8 cellular contexts compared by ENCODE assay signal in the genomic region with DNA sequence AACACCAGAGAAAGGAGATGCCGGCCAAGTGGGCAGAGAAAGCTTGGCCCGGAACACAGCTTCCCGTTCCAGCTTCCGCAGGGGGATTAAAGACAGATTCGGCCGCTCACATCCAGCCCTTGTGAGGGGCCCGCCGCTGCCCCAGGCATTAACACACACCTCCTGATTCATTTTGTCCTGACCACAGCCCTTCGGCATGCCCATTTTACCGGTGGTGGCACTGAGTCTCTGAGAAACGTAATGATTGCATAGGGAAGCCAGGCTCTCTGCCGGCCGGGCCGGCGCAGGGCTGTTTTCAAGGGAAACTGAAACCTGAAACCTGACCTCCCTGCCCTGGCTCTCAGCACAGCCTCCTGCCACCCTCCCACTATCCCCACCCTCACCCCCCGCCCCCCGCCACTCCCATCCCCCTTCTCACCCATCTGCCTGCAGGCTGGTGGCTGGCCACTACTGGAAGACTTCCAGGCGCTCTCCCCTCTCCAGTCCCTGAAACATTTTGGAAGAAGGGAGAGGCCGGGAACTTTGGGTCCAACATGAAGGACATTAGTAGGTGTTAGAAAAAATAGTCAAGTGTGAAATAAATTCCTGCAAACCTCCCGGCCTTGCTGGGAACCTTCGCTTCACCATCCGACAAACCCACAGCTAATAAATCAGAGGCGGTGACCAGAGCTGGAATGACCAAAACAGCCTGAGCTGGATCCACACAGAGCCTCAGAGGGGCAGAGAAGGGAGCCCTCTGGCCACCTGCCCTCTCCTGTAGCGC.
DNase-seq lines count a peak whose midpoint lies in the region; ATAC-seq and TF ChIP-seq lines count a peak whose summit lies in the region.

No MANE protein-coding gene starts in this region.

- H3K27ac ChIP-seq in subcutaneous abdominal adipose tissue (ENCODE audit: low read depth, low read length): peak overlapping the region; percentile 49

- no peaks in the 10 kb centered on the region for H3K36me3 Mint-ChIP-seq in Calu3 (ENCODE audit: insufficient read depth, unreplicated experiment)
- H3K36me3 Mint-ChIP-seq in activated B cell treated with CpG ODN at 0.5 μM for 24 hours (ENCODE audit: low read depth): no peaks in the 10 kb centered on the region
- no peaks in the 10 kb centered on the region for H3K36me3 Mint-ChIP-seq in activated T-cell treated with anti-CD3 and anti-CD28 coated beads, Interleukin-2, amount 50 U/mL, for 24 hours (ENCODE audit: low read depth)

- in situ Hi-C loops in KBM-7 (cut with MboI; ENCODE audit: low pct_unique_long_range_greater_than_20kb, low sequenced_read_pairs): no loop called here

- H3K9ac ChIP-seq in subcutaneous abdominal adipose tissue (ENCODE audit: low read length in 5 of 5): peak overlapping the region; percentile 7 to 74 (median 65)

- H3K4me3 Mint-ChIP-seq in Calu3 (ENCODE audit: low read depth, unreplicated experiment) (no peak overlapping the region), activated B cell treated with CpG ODN at 0.5 μM for 24 hours (peak overlapping the region; percentile 56)
- H3K4me3 Mint-ChIP-seq in activated T-cell treated with anti-CD3 and anti-CD28 coated beads, Interleukin-2, amount 50 U/mL, for 24 hours: no peak overlapping the region

- H3K27ac Mint-ChIP-seq in Calu3 (ENCODE audit: unreplicated experiment) (no peak overlapping the region), activated B cell treated with CpG ODN at 0.5 μM for 24 hours (no peak overlapping the region)
- H3K27ac Mint-ChIP-seq in activated T-cell treated with anti-CD3 and anti-CD28 coated beads, Interleukin-2, amount 50 U/mL, for 24 hours: no peak overlapping the region

- H3K27me3 ChIP-seq in subcutaneous abdominal adipose tissue (ENCODE audit: control insufficient read depth in 5 of 5, insufficient read depth in 4 of 5, low read length in 5 of 5): no peaks in the 10 kb centered on the region

- ATAC-seq in activated B cell treated with CpG ODN at 0.5 μM for 24 hours (ENCODE audit: low read depth) (no peak), GM18870 (IDR thresholded peaks at IDR 0.05; ENCODE audit: unreplicated experiment) (no peak)

- no TSS peak for BruUV-seq in Calu3 (replicated peaks; lab: Mats Ljungman, UMichigan)

- DNase-seq in Calu3 (peak; percentile 20), KBM-7 (peak; percentile 68), activated B cell treated with CpG ODN at 0.5 μM for 24 hours (no peak), islet precursor cell (peak; percentile 93)
- DNase-seq in stimulated activated CD4-positive, alpha-beta T cell treated with anti-CD3 and anti-CD28 coated beads, Interleukin-15, amount 100 ng/mL, for 24 hours: no peak
- no peak for DNase-seq in activated T-cell treated with anti-CD3 and anti-CD28 coated beads, Interleukin-2, amount 50 U/mL, for 24 hours

- H3K9me3 Mint-ChIP-seq in Calu3 (ENCODE audit: low read depth, unreplicated experiment): no peaks in the 10 kb centered on the region
- H3K9me3 Mint-ChIP-seq in activated B cell treated with CpG ODN at 0.5 μM for 24 hours: no peaks in the 10 kb centered on the region
- H3K9me3 Mint-ChIP-seq in activated T-cell treated with anti-CD3 and anti-CD28 coated beads, Interleukin-2, amount 50 U/mL, for 24 hours: no peaks in the 10 kb centered on the region

- H3K4me1 Mint-ChIP-seq in Calu3 (ENCODE audit: low read depth, unreplicated experiment): no peaks in the 10 kb centered on the region
- H3K4me1 Mint-ChIP-seq in activated B cell treated with CpG ODN at 0.5 μM for 24 hours: peaks cover 5% of the 10 kb centered on the region
- no peaks in the 10 kb centered on the region for H3K4me1 Mint-ChIP-seq in activated T-cell treated with anti-CD3 and anti-CD28 coated beads, Interleukin-2, amount 50 U/mL, for 24 hours (ENCODE audit: low read depth)

- peaks cover 0 to 2% (median 0%) of the 10 kb centered on the region in 5 donors for H3K9me3 ChIP-seq in subcutaneous abdominal adipose tissue (ENCODE audit: control insufficient read depth in 5 of 5, low read length in 5 of 5)

- CTCF ChIA-PET in Calu3 (lab: Charles Lee) (no interaction called here), activated B cell treated with CpG ODN at 0.5 μM for 24 hours (lab: Charles Lee) (interaction anchor here (1.4 kb wide), 1 partner anchor 9 kb away, joined by 4 read pairs; no protein-coding TSS in a partner anchor)

- POLR2A ChIA-PET in activated B cell treated with CpG ODN at 0.5 μM for 24 hours (lab: Charles Lee): no interaction called here

- peaks cover 0 to 15% (median 8%) of the 10 kb centered on the region in 5 donors for H3K4me1 ChIP-seq in subcutaneous abdominal adipose tissue (ENCODE audit: control insufficient read depth in 5 of 5, insufficient read depth in 5 of 5, low read length in 5 of 5)

- intact Hi-C loops in Calu3 (cut with micrococcal nuclease; ENCODE audit: unreplicated experiment) (no loop called here), activated B cell treated with CpG ODN at 0.5 μM for 24 hours (cut with micrococcal nuclease) (no loop called here)

- H3K36me3 ChIP-seq in subcutaneous abdominal adipose tissue (ENCODE audit: control insufficient read depth in 5 of 5, insufficient read depth in 5 of 5, low read length in 5 of 5): no peaks in the 10 kb centered on the region

- H3K27me3 Mint-ChIP-seq in Calu3 (ENCODE audit: unreplicated experiment) (no peaks in the 10 kb centered on the region), activated B cell treated with CpG ODN at 0.5 μM for 24 hours (peaks cover 6% of the 10 kb centered on the region)
- no peaks in the 10 kb centered on the region for H3K27me3 Mint-ChIP-seq in activated T-cell treated with anti-CD3 and anti-CD28 coated beads, Interleukin-2, amount 50 U/mL, for 24 hours

- H3K4me3 ChIP-seq in subcutaneous abdominal adipose tissue (ENCODE audit: low read depth in 1 of 5, low read length in 5 of 5): peak overlapping the region; percentile 31 to 61 (median 56)

- TF ChIP-seq CTCF in Calu3 (IDR thresholded peaks at IDR 0.05; ENCODE audit: unreplicated experiment): no peak
- no peak for TF ChIP-seq CTCF in activated B cell treated with CpG ODN at 0.5 μM for 24 hours (IDR thresholded peaks at IDR 0.05)

Comparison
In these comparisons a context has a peak if more than half of its experiments do, and no peak if none do; other contexts are left out.
1. DNase-seq: peak in Calu3 (single experiment), KBM-7 (single experiment) and islet precursor cell (single experiment); none in activated B cell treated with CpG ODN at 0.5 μM for 24 hours (single experiment), stimulated activated CD4-positive, alpha-beta T cell treated with anti-CD3 and anti-CD28 coated beads, Interleukin-15, amount 100 ng/mL, for 24 hours (single experiment) and activated T-cell treated with anti-CD3 and anti-CD28 coated beads, Interleukin-2, amount 50 U/mL, for 24 hours (single experiment).